In the genomic region with DNA sequence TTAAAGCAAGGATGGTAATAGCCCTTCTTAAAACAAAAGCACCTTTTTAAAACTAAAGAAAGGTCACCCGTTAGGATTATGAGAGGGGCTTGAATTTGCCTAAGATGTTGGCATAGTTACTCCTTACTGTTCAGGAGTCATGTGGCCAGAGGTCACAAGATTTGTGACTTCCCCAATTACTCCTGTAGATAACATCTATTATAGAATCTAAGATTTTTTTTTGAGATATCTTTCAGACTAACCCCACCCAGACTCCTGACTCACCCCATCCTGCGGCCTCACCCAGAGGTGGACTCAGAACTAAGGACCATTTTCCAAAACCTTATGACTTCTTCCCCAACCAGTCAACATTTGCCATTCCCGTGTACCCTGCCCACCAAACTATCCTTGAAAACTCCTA, we compare ENCODE assay signal across 24 cellular contexts. TPM values are rescaled to one million over a fixed set of nuclear protein-coding genes. Genes with fewer than 3 reads are reported as not detected.
DNase-seq lines count a peak whose midpoint lies in the region; ATAC-seq and TF ChIP-seq lines count a peak whose summit lies in the region.
"Had no signal": no experiment of that assay in that cellular context is flagged by ENCODE, and none has a peak within 500 bp of the region (broad histone marks: within the 10 kb centered on the region; RNA-seq: fewer than 3 reads in every experiment).

No MANE protein-coding gene starts in this region.

- H3K4me3 ChIP-seq in GM08714 (ENCODE audit: low read length): peak overlapping the region; percentile 13; the same call in 1 of the 2 replicates
- H3K4me3 ChIP-seq in hepatocyte: no peak overlapping the region
- H3K4me3 ChIP-seq: cardiac muscle cell, sigmoid colon, thoracic aorta had no signal

- H3K79me2 ChIP-seq in hepatocyte: no peaks in the 10 kb centered on the region

- peaks cover 89% of the 10 kb centered on the region for H3K4me1 Mint-ChIP-seq in dendritic cell treated with granulocyte-macrophage colony-stimulating factor and Interleukin-4, amounts not matched to agents 40 ng/mL and 50 ng/mL, for 4 days (ENCODE audit: low read depth)
- peaks cover 63 to 88% of the 10 kb centered on the region in 2 donors for H3K4me1 Mint-ChIP-seq in stimulated activated naive B cell treated with anti-CD40 and anti-IgM and Interleukin-4, amounts not matched to agents 10 μg/mL and 1 μg/mL and 100 μg/mL, for 72 hours

- CTCF ChIA-PET in GM10248 (lab: Yijun Ruan, JAX): no interaction called here

- no peaks in the 10 kb centered on the region for H3K36me3 ChIP-seq in hepatocyte (replicated peaks; ENCODE audit: insufficient read depth, low read depth)
- H3K36me3 ChIP-seq: cardiac muscle cell, sigmoid colon, thoracic aorta had no signal

- DNase-seq in NAMALWA (ENCODE audit: low spot score) (peak; percentile 52), hepatocyte (ENCODE audit: low spot score) (no peak), GM10248 (ENCODE audit: extremely low spot score) (no peak), NCI-H2081 treated with DMSO at 0.1 percent for 48 hours (lab: John Stamatoyannopoulos, UW) (no peak)
- DNase-seq in stimulated activated naive B cell treated with anti-CD40 and anti-IgM and Interleukin-4, amounts not matched to agents 10 μg/mL and 1 μg/mL and 100 μg/mL, for 72 hours: no peak
- DNase-seq: activated CD4-positive, alpha-beta T cell treated with anti-CD3 and anti-CD28 coated beads for 1 hour; activated naive CD4-positive, alpha-beta T cell; activated T-cell treated with anti-CD3 and anti-CD28 coated beads, Interleukin-2, amount 50 U/mL, for 24 hours; COR-L47; DMS79; glutamatergic neuron; H9; mesenchymal stem cell; NCI-H1436; NCI-H526; Right ventricle myocardium superior; sigmoid colon had no signal

- H3K4me3 Mint-ChIP-seq in dendritic cell treated with granulocyte-macrophage colony-stimulating factor and Interleukin-4, amounts not matched to agents 40 ng/mL and 50 ng/mL, for 4 days: peak overlapping the region; percentile 80
- peak overlapping the region; percentile 89 to 93 for H3K4me3 Mint-ChIP-seq in stimulated activated naive B cell treated with anti-CD40 and anti-IgM and Interleukin-4, amounts not matched to agents 10 μg/mL and 1 μg/mL and 100 μg/mL, for 72 hours
- H3K4me3 Mint-ChIP-seq: activated T-cell treated with anti-CD3 and anti-CD28 coated beads, Interleukin-2, amount 50 U/mL, for 24 hours; H9; natural killer cell treated with Interleukin-12 subunit alpha and Interleukin-12 subunit beta and Interleukin-15 and Interleukin-18, amount 100 ng/mL, for 72 hours had no signal

- peaks cover 57% of the 10 kb centered on the region for H3K36me3 Mint-ChIP-seq in dendritic cell treated with granulocyte-macrophage colony-stimulating factor and Interleukin-4, amounts not matched to agents 40 ng/mL and 50 ng/mL, for 4 days (ENCODE audit: low read depth)
- H3K36me3 Mint-ChIP-seq in stimulated activated naive B cell treated with anti-CD40 and anti-IgM and Interleukin-4, amounts not matched to agents 10 μg/mL and 1 μg/mL and 100 μg/mL, for 72 hours: peaks cover 56 to 57% of the 10 kb centered on the region in 2 donors
- H3K36me3 Mint-ChIP-seq: natural killer cell treated with Interleukin-12 subunit alpha and Interleukin-12 subunit beta and Interleukin-15 and Interleukin-18, amount 100 ng/mL, for 72 hours had no signal

- no peak overlapping the region for H3K27ac ChIP-seq in hepatocyte
- H3K27ac ChIP-seq: cardiac muscle cell had no signal

- ATAC-seq in stimulated activated naive B cell treated with anti-CD40 and anti-IgM and Interleukin-4, amounts not matched to agents 10 μg/mL and 1 μg/mL and 100 μg/mL, for 72 hours (replicated peaks): peak; percentile 12 to 28

- intact Hi-C loops in dendritic cell treated with granulocyte-macrophage colony-stimulating factor and Interleukin-4, amounts not matched to agents 40 ng/mL and 50 ng/mL, for 4 days (cut with micrococcal nuclease): no loop called here

- H3K9me3 ChIP-seq in hepatocyte (ENCODE audit: low read depth): no peaks in the 10 kb centered on the region
- H3K9me3 ChIP-seq: sigmoid colon, thoracic aorta had no signal

- H2AFZ ChIP-seq in hepatocyte: no peak overlapping the region

- POLR2A ChIA-PET in GM10248 (lab: Yijun Ruan, JAX): no interaction called here

- peaks cover 17% of the 10 kb centered on the region for H3K9me3 Mint-ChIP-seq in dendritic cell treated with granulocyte-macrophage colony-stimulating factor and Interleukin-4, amounts not matched to agents 40 ng/mL and 50 ng/mL, for 4 days
- H3K9me3 Mint-ChIP-seq in stimulated activated naive B cell treated with anti-CD40 and anti-IgM and Interleukin-4, amounts not matched to agents 10 μg/mL and 1 μg/mL and 100 μg/mL, for 72 hours: peaks cover 8% of the 10 kb centered on the region in 2 donors
- H3K9me3 Mint-ChIP-seq: natural killer cell treated with Interleukin-12 subunit alpha and Interleukin-12 subunit beta and Interleukin-15 and Interleukin-18, amount 100 ng/mL, for 72 hours had no signal

- TF ChIP-seq CTCF in hepatocyte (IDR thresholded peaks at IDR 0.05; ENCODE audit: poor library complexity) (no peak), GM10248 (IDR thresholded peaks at IDR 0.05; ENCODE audit: control extremely low read depth, extremely low read depth, low read depth, missing control alignments) (no peak)

- H3K27ac Mint-ChIP-seq in dendritic cell treated with granulocyte-macrophage colony-stimulating factor and Interleukin-4, amounts not matched to agents 40 ng/mL and 50 ng/mL, for 4 days: peak overlapping the region; percentile 88
- H3K27ac Mint-ChIP-seq in stimulated activated naive B cell treated with anti-CD40 and anti-IgM and Interleukin-4, amounts not matched to agents 10 μg/mL and 1 μg/mL and 100 μg/mL, for 72 hours: peak overlapping the region; percentile 94
- H3K27ac Mint-ChIP-seq: activated T-cell treated with anti-CD3 and anti-CD28 coated beads, Interleukin-2, amount 50 U/mL, for 24 hours; H9; natural killer cell treated with Interleukin-12 subunit alpha and Interleukin-12 subunit beta and Interleukin-15 and Interleukin-18, amount 100 ng/mL, for 72 hours had no signal

- H4K20me1 ChIP-seq in hepatocyte (ENCODE audit: insufficient read depth, poor library complexity, severe bottlenecking): no peaks in the 10 kb centered on the region

- no peaks in the 10 kb centered on the region for H3K27me3 ChIP-seq in hepatocyte
- H3K27me3 ChIP-seq: cardiac muscle cell, sigmoid colon had no signal

- no peaks in the 10 kb centered on the region for H3K9me2 ChIP-seq in hepatocyte (replicated peaks; ENCODE audit: insufficient read depth)

- H3K4me2 ChIP-seq in hepatocyte: no peak overlapping the region

- no peaks in the 10 kb centered on the region for H3K27me3 Mint-ChIP-seq in dendritic cell treated with granulocyte-macrophage colony-stimulating factor and Interleukin-4, amounts not matched to agents 40 ng/mL and 50 ng/mL, for 4 days
- no peaks in the 10 kb centered on the region for H3K27me3 Mint-ChIP-seq in stimulated activated naive B cell treated with anti-CD40 and anti-IgM and Interleukin-4, amounts not matched to agents 10 μg/mL and 1 μg/mL and 100 μg/mL, for 72 hours
- H3K27me3 Mint-ChIP-seq: activated T-cell treated with anti-CD3 and anti-CD28 coated beads, Interleukin-2, amount 50 U/mL, for 24 hours had no signal

- no peaks in the 10 kb centered on the region for H3K4me1 ChIP-seq in hepatocyte (ENCODE audit: insufficient read depth)

- 92% methylated on average over 3 of the region's 3 CpGs for WGBS in hepatocyte (ENCODE audit: low lambda C conversion rate, missing lambda C conversion rate)

RNA-seq across cellular contexts. Expression of gene CD180, which starts 2.4 kb away (rescaled TPM):
- 0.07 and 0.12 TPM in 2 replicates for total RNA-seq in hepatocyte
- 0.24 TPM in 1 of 2 replicates, not detected in the other for polyA plus RNA-seq in hepatocyte
- total RNA-seq: cardiac muscle cell, dermis microvascular lymphatic vessel endothelial cell, endothelial cell of umbilical vein, H9 had no signal
- polyA plus RNA-seq: cardiac muscle cell, endothelial cell of umbilical vein had no signal
